19 cellular contexts compared by ENCODE assay signal in the genomic region with DNA sequence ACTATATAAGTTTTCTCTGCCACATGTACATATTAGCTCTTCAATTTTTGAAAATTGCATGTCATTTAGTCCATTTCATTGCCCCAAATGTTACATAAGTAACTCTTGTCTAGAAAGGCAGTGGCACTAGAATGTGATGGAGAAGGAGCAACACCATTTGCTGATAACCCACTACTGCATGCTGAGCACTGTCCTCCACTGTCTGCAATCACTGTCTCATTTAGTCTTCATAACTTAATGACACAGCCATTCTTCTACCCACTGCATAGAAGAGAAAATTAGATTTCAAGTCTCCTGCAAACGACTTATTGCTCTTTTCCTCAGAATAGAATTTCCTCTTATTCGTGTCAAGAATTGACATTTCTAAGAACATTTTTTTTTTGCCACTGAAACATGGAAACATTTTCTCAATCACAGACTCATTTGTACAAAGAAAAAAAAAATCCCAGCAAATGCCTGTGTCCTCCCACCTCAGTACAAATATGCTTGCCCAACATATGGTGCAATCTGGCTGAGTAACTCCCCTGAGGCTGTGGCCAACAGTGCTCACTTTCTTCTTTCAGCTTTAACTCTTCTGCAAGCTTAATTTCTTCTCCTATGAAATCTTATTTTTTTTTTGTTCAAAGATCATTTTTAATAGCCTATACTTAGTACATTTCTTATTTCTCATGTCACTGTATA.
DNase-seq lines count a peak whose midpoint lies in the region; ATAC-seq, FAIRE-seq and TF ChIP-seq lines count a peak whose summit lies in the region.
"Had no signal": no experiment of that assay in that cellular context is flagged by ENCODE, and none has a peak within 500 bp of the region (broad histone marks: within the 10 kb centered on the region; RNA-seq: fewer than 3 reads in every experiment).

No MANE protein-coding gene starts in this region.

- no peaks in the 10 kb centered on the region for H3K27me3 Mint-ChIP-seq in Calu3 (ENCODE audit: unreplicated experiment)
- H3K27me3 Mint-ChIP-seq: CD4-positive, alpha-beta memory T cell; type B pancreatic cell had no signal

- H3K4me1 ChIP-seq in right atrium auricular region, result no peaks in the 10 kb centered on the region
- H3K4me1 ChIP-seq: ascending aorta had no signal

- peak; percentile 5 for DNase-seq in SKM-1 (lab: John Stamatoyannopoulos, UW; ENCODE audit: unreplicated experiment)
- DNase-seq in SKM-1 treated with dmso at 0.1 percent for 144 hours (lab: John Stamatoyannopoulos, UW; ENCODE audit: unreplicated experiment), result no peak
- peak; percentile 94 for DNase-seq in bronchial epithelial cell (ENCODE audit: low read depth)
- peak; percentile 72 for DNase-seq in right atrium auricular region (ENCODE audit: low spot score)
- DNase-seq in NCI-H1048 (lab: John Stamatoyannopoulos, UW), result no peak
- no peak for DNase-seq in Calu3
- no peak for DNase-seq in HuH-7.5 (ENCODE audit: low spot score)
- DNase-seq: activated CD4-positive, alpha-beta T cell treated with anti-CD3 and anti-CD28 coated beads for 1 hour; activated naive CD4-positive, alpha-beta T cell; CD4-positive, alpha-beta memory T cell; erythroblast; NCI-H1105 treated with DMSO at 0.1 percent for 48 hours; SHP77 treated with DMSO at 0.1 percent for 48 hours; small intestine had no signal

- H3K27ac ChIP-seq in right atrium auricular region, result no peak overlapping the region
- H3K27ac ChIP-seq: ascending aorta had no signal

- H3K36me3 ChIP-seq in bronchial epithelial cell (ENCODE audit: control insufficient read depth, insufficient read depth, low read length) (no peaks in the 10 kb centered on the region), right atrium auricular region (no peaks in the 10 kb centered on the region)
- H3K36me3 ChIP-seq: ascending aorta had no signal

- peak; percentile 60 for FAIRE-seq in bronchial epithelial cell (lab: Jason Lieb, UNC)
- FAIRE-seq: A204.1, small intestine had no signal

- TF ChIP-seq CTCF in bronchial epithelial cell (IDR thresholded peaks at IDR 0.05; ENCODE audit: insufficient read depth, low read length, severe bottlenecking), result no peak
- TF ChIP-seq CTCF in right atrium auricular region (IDR thresholded peaks at IDR 0.05), result no peak
- TF ChIP-seq CTCF in Calu3 (IDR thresholded peaks at IDR 0.05; ENCODE audit: unreplicated experiment), result no peak

- intact Hi-C loops in Calu3 (cut with micrococcal nuclease; ENCODE audit: unreplicated experiment), result no loop called here

- ATAC-seq in GM19023 (IDR thresholded peaks at IDR 0.05; ENCODE audit: unreplicated experiment), result no peak

- H3K36me3 Mint-ChIP-seq in Calu3 (ENCODE audit: insufficient read depth, unreplicated experiment), result no peaks in the 10 kb centered on the region
- H3K36me3 Mint-ChIP-seq: CD4-positive, alpha-beta memory T cell; type B pancreatic cell had no signal

- peaks cover 8% of the 10 kb centered on the region for H3K9me3 Mint-ChIP-seq in Calu3 (ENCODE audit: low read depth, unreplicated experiment)
- H3K9me3 Mint-ChIP-seq: T-helper 2 cell treated with Interferon-gamma antibody and Interleukin-4, amounts not matched to agents 5 μg/mL and 100 μg/mL, for 36 hours; type B pancreatic cell had no signal

- CTCF ChIA-PET in Calu3 (lab: Charles Lee), result no interaction called here

- no peak overlapping the region for H3K4me3 Mint-ChIP-seq in Calu3 (ENCODE audit: low read depth, unreplicated experiment)
- H3K4me3 Mint-ChIP-seq: CD4-positive, alpha-beta memory T cell; T-helper 2 cell treated with Interferon-gamma antibody and Interleukin-4, amounts not matched to agents 5 μg/mL and 100 μg/mL, for 36 hours; type B pancreatic cell had no signal

- H3K27me3 ChIP-seq in bronchial epithelial cell (ENCODE audit: control insufficient read depth, insufficient read depth, low read length) (no peaks in the 10 kb centered on the region), right atrium auricular region (no peaks in the 10 kb centered on the region)
- H3K27me3 ChIP-seq: ascending aorta had no signal

- no peaks in the 10 kb centered on the region for H3K9me3 ChIP-seq in right atrium auricular region
- H3K9me3 ChIP-seq: ascending aorta had no signal

- no TSS peak for BruUV-seq in Calu3 (replicated peaks; lab: Mats Ljungman, UMichigan)

- no peak overlapping the region for H3K4me3 ChIP-seq in bronchial epithelial cell (ENCODE audit: low read depth, low read length)
- no peak overlapping the region for H3K4me3 ChIP-seq in right atrium auricular region
- H3K4me3 ChIP-seq: ascending aorta had no signal

- no peaks in the 10 kb centered on the region for H3K4me1 Mint-ChIP-seq in Calu3 (ENCODE audit: low read depth, unreplicated experiment)
- H3K4me1 Mint-ChIP-seq: CD4-positive, alpha-beta memory T cell had no signal

- no peak overlapping the region for H3K27ac Mint-ChIP-seq in Calu3 (ENCODE audit: unreplicated experiment)
- H3K27ac Mint-ChIP-seq: CD4-positive, alpha-beta memory T cell; T-helper 2 cell treated with Interferon-gamma antibody and Interleukin-4, amounts not matched to agents 5 μg/mL and 100 μg/mL, for 36 hours; type B pancreatic cell had no signal

Comparison
In these comparisons a context has a peak if more than half of its experiments do, and no peak if none do; other contexts are left out.
1. DNase-seq: peak in SKM-1 (single experiment), bronchial epithelial cell (single experiment) and right atrium auricular region (single experiment); none in SKM-1 treated with dmso at 0.1 percent for 144 hours (single experiment), NCI-H1048 (single experiment), Calu3 (single experiment) and HuH-7.5 (single experiment).